ENCODE assay signal across 1 cellular context in genomic region chr17:42422958-42423712, GRCh38.
A peak's percentile ranks its signal among the peaks of the same experiment; 100 is the strongest.
TF ChIP-seq lines count a peak whose summit lies in the region.

Gene CAVIN1, minus strand, starts transcription at chr17:42423256. Its CDS starts 159 bp downstream, at chr17:42423097.

TF ChIP-seq in HepG2, 621 proteins besides CTCF, POLR2A, EP300 and RAD21 (continued from another document and continues in another):
- TF ChIP-seq ZFX (CRISPR knock-in tag; IDR thresholded peaks at IDR 0.05; ENCODE audit: low read depth) (peak; percentile 72), ZGPAT (CRISPR knock-in tag; IDR thresholded peaks at IDR 0.05) (peak; percentile 84), KLF15 (CRISPR knock-in tag; IDR thresholded peaks at IDR 0.05; ENCODE audit: borderline replicate concordance) (peak; percentile 33; the same call in 1 of the 2 replicates), THAP8 (CRISPR knock-in tag; IDR thresholded peaks at IDR 0.05; ENCODE audit: borderline replicate concordance) (no peak), ZNF878 (CRISPR knock-in tag; IDR thresholded peaks at IDR 0.05) (peak; percentile 81; the same call in 1 of the 2 replicates), ELK4 (CRISPR knock-in tag; IDR thresholded peaks at IDR 0.05; ENCODE audit: borderline replicate concordance) (no peak), ZNF414 (CRISPR knock-in tag; IDR thresholded peaks at IDR 0.05) (0 out of 2 replicates have a peak, but pooled peaks have one; percentile 71), MLX (CRISPR knock-in tag; IDR thresholded peaks at IDR 0.05) (peak; percentile 55; the same call in 1 of the 2 replicates), ELF3 (CRISPR knock-in tag; IDR thresholded peaks at IDR 0.05) (0 out of 2 replicates have a peak, but pooled peaks have one; percentile 19), HNRNPH1 (optimal IDR thresholded peaks at IDR 0.05; ENCODE audit: low read depth, low read length) (no peak), SP4 (CRISPR knock-in tag; IDR thresholded peaks at IDR 0.05) (peak; percentile 24; the same call in 1 of the 2 replicates), FOSL2 (CRISPR knock-in tag; IDR thresholded peaks at IDR 0.05) (peak; percentile 28; the same call in 1 of the 2 replicates), ATRX (CRISPR knock-in tag; IDR thresholded peaks at IDR 0.05; ENCODE audit: borderline replicate concordance) (no peak), KAT7 (CRISPR knock-in tag; IDR thresholded peaks at IDR 0.05; ENCODE audit: borderline replicate concordance) (0 out of 2 replicates have a peak, but pooled peaks have one; percentile 65), SMARCE1 (IDR thresholded peaks at IDR 0.05; ENCODE audit: borderline replicate concordance) (no peak), MTA1 (CRISPR knock-in tag; IDR thresholded peaks at IDR 0.05; ENCODE audit: borderline replicate concordance) (peak; percentile 57; the same call in 1 of the 2 replicates), ZBTB8A (CRISPR knock-in tag; IDR thresholded peaks at IDR 0.05; ENCODE audit: borderline replicate concordance, low read depth) (no peak), MBNL3 (CRISPR knock-in tag; conservative IDR thresholded peaks at IDR 0.05) (no peak), RXRA (CRISPR knock-in tag; IDR thresholded peaks at IDR 0.05) (peak; percentile 45; the same call in 1 of the 2 replicates), ZNF33B (CRISPR knock-in tag; IDR thresholded peaks at IDR 0.05) (no peak), PLRG1 (conservative IDR thresholded peaks at IDR 0.05) (no peak), UBTF (CRISPR knock-in tag; IDR thresholded peaks at IDR 0.05) (peak; percentile 96), SP5 (CRISPR knock-in tag; IDR thresholded peaks at IDR 0.05; ENCODE audit: borderline replicate concordance, low read depth) (peak; percentile 57; the same call in 1 of the 2 replicates), PITX1 (CRISPR knock-in tag; IDR thresholded peaks at IDR 0.05) (no peak), KAT8 (CRISPR knock-in tag; IDR thresholded peaks at IDR 0.05) (peak; percentile 74), ZNF484 (CRISPR knock-in tag; IDR thresholded peaks at IDR 0.05; ENCODE audit: borderline replicate concordance, low read depth) (no peak; the same call in 1 of the 2 replicates), BHLHE40 (IDR thresholded peaks at IDR 0.05; ENCODE audit: low read length) (no peak), MEF2D (CRISPR knock-in tag; IDR thresholded peaks at IDR 0.05) (0 out of 2 replicates have a peak, but pooled peaks have one; percentile 48), HMG20A (CRISPR knock-in tag; IDR thresholded peaks at IDR 0.05; ENCODE audit: borderline replicate concordance) (no peak), KDM3A (CRISPR knock-in tag; IDR thresholded peaks at IDR 0.05; ENCODE audit: low read depth) (peak; percentile 48; the same call in 1 of the 2 replicates), SMAD1 (CRISPR knock-in tag; IDR thresholded peaks at IDR 0.05; ENCODE audit: borderline replicate concordance, low read depth) (peak; percentile 99), ZNF841 (CRISPR knock-in tag; IDR thresholded peaks at IDR 0.05; ENCODE audit: borderline replicate concordance) (no peak), REXO4 (CRISPR knock-in tag; IDR thresholded peaks at IDR 0.05; ENCODE audit: borderline replicate concordance) (no peak), NKX3-1 (CRISPR knock-in tag; IDR thresholded peaks at IDR 0.05) (peak; percentile 70; the same call in 1 of the 2 replicates), ZEB1 (IDR thresholded peaks at IDR 0.05; ENCODE audit: insufficient replicate concordance, low read depth) (peak; percentile 84)
- TF ChIP-seq, protein P1, sequence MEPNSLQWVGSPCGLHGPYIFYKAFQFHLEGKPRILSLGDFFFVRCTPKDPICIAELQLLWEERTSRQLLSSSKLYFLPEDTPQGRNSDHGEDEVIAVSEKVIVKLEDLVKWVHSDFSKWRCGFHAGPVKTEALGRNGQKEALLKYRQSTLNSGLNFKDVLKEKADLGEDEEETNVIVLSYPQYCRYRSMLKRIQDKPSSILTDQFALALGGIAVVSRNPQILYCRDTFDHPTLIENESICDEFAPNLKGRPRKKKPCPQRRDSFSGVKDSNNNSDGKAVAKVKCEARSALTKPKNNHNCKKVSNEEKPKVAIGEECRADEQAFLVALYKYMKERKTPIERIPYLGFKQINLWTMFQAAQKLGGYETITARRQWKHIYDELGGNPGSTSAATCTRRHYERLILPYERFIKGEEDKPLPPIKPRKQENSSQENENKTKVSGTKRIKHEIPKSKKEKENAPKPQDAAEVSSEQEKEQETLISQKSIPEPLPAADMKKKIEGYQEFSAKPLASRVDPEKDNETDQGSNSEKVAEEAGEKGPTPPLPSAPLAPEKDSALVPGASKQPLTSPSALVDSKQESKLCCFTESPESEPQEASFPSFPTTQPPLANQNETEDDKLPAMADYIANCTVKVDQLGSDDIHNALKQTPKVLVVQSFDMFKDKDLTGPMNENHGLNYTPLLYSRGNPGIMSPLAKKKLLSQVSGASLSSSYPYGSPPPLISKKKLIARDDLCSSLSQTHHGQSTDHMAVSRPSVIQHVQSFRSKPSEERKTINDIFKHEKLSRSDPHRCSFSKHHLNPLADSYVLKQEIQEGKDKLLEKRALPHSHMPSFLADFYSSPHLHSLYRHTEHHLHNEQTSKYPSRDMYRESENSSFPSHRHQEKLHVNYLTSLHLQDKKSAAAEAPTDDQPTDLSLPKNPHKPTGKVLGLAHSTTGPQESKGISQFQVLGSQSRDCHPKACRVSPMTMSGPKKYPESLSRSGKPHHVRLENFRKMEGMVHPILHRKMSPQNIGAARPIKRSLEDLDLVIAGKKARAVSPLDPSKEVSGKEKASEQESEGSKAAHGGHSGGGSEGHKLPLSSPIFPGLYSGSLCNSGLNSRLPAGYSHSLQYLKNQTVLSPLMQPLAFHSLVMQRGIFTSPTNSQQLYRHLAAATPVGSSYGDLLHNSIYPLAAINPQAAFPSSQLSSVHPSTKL (CRISPR knock-in tag; IDR thresholded peaks at IDR 0.05): peak; percentile 59
- TF ChIP-seq, protein P2, sequence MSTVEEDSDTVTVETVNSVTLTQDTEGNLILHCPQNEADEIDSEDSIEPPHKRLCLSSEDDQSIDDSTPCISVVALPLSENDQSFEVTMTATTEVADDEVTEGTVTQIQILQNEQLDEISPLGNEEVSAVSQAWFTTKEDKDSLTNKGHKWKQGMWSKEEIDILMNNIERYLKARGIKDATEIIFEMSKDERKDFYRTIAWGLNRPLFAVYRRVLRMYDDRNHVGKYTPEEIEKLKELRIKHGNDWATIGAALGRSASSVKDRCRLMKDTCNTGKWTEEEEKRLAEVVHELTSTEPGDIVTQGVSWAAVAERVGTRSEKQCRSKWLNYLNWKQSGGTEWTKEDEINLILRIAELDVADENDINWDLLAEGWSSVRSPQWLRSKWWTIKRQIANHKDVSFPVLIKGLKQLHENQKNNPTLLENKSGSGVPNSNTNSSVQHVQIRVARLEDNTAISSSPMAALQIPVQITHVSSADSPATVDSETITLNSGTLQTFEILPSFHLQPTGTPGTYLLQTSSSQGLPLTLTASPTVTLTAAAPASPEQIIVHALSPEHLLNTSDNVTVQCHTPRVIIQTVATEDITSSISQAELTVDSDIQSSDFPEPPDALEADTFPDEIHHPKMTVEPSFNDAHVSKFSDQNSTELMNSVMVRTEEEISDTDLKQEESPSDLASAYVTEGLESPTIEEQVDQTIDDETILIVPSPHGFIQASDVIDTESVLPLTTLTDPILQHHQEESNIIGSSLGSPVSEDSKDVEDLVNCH (CRISPR knock-in tag; IDR thresholded peaks at IDR 0.05): no peak
- TF ChIP-seq, protein P3, sequence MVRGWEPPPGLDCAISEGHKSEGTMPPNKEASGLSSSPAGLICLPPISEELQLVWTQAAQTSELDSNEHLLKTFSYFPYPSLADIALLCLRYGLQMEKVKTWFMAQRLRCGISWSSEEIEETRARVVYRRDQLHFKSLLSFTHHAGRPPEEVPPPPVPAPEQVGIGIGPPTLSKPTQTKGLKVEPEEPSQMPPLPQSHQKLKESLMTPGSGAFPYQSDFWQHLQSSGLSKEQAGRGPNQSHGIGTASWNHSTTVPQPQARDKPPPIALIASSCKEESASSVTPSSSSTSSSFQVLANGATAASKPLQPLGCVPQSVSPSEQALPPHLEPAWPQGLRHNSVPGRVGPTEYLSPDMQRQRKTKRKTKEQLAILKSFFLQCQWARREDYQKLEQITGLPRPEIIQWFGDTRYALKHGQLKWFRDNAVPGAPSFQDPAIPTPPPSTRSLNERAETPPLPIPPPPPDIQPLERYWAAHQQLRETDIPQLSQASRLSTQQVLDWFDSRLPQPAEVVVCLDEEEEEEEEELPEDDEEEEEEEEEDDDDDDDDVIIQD (CRISPR knock-in tag; IDR thresholded peaks at IDR 0.05; ENCODE audit: low read depth): no peak; the same call in 1 of the 2 replicates
- TF ChIP-seq, protein P4, sequence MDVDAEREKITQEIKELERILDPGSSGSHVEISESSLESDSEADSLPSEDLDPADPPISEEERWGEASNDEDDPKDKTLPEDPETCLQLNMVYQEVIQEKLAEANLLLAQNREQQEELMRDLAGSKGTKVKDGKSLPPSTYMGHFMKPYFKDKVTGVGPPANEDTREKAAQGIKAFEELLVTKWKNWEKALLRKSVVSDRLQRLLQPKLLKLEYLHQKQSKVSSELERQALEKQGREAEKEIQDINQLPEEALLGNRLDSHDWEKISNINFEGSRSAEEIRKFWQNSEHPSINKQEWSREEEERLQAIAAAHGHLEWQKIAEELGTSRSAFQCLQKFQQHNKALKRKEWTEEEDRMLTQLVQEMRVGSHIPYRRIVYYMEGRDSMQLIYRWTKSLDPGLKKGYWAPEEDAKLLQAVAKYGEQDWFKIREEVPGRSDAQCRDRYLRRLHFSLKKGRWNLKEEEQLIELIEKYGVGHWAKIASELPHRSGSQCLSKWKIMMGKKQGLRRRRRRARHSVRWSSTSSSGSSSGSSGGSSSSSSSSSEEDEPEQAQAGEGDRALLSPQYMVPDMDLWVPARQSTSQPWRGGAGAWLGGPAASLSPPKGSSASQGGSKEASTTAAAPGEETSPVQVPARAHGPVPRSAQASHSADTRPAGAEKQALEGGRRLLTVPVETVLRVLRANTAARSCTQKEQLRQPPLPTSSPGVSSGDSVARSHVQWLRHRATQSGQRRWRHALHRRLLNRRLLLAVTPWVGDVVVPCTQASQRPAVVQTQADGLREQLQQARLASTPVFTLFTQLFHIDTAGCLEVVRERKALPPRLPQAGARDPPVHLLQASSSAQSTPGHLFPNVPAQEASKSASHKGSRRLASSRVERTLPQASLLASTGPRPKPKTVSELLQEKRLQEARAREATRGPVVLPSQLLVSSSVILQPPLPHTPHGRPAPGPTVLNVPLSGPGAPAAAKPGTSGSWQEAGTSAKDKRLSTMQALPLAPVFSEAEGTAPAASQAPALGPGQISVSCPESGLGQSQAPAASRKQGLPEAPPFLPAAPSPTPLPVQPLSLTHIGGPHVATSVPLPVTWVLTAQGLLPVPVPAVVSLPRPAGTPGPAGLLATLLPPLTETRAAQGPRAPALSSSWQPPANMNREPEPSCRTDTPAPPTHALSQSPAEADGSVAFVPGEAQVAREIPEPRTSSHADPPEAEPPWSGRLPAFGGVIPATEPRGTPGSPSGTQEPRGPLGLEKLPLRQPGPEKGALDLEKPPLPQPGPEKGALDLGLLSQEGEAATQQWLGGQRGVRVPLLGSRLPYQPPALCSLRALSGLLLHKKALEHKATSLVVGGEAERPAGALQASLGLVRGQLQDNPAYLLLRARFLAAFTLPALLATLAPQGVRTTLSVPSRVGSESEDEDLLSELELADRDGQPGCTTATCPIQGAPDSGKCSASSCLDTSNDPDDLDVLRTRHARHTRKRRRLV (CRISPR knock-in tag; IDR thresholded peaks at IDR 0.05): 0 out of 2 replicates have a peak, but pooled peaks have one; percentile 66
